Comparison of ENCODE assay signal across 1 cellular context in the genomic region with DNA sequence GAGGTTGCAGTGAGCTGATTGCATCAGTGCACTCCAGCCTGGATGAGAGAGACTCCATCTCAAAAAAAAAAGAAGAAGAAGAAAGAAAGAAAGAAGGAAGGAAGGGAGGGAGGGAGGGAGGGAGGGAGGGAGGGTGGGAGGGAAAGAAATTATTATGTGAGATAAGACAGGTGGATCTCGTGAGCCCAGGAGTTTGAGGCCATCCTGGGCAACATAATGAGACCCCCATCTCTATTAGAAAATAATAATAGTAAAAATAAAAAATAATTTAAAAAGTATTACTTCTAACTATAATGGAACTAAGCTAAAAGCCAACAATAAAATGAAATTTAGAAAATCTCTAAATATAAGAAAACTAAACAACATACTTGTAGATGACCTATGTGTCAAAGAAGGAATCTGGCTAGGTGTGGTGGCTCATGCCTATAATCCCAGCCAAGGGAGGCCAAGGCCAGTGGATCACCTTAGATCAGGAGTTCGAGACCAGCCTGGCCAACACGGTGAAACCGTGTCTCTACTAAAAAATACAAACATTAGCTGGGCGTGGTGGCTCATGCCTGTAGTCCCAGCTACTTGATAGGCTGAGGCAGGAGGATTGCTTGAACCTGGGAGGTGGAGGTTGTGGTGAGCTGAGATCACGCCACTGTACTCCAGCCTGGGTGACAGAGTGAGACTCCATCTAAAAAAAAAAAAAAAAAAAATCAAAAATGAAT.
A peak's percentile ranks its signal among the peaks of the same experiment; 100 is the strongest.
TF ChIP-seq lines count a peak whose summit lies in the region.

No MANE protein-coding gene starts in this region.

TF ChIP-seq in HepG2, 621 proteins besides CTCF, POLR2A, EP300 and RAD21:
- peak; percentile 85 for TF ChIP-seq HNRNPK (IDR thresholded peaks at IDR 0.05; ENCODE audit: low read depth, low read length, poor library complexity, severe bottlenecking)
- TF ChIP-seq ADNP (CRISPR knock-in tag; IDR thresholded peaks at IDR 0.05), result 0 out of 2 replicates have a peak, but pooled peaks have one; percentile 34
- peak; percentile 77; the same call in 1 of the 2 replicates for TF ChIP-seq ZBTB38 (CRISPR knock-in tag; IDR thresholded peaks at IDR 0.05)
